Comparison of ENCODE assay signal across 9 cellular contexts in genomic region chr2:197108758-197109157, GRCh38.
DNase-seq lines count a peak whose midpoint lies in the region; ATAC-seq lines count a peak whose summit lies in the region.
"Had no signal": no experiment of that assay in that cellular context is flagged by ENCODE, and none has a peak within 500 bp of the region (broad histone marks: within the 10 kb centered on the region; RNA-seq: fewer than 3 reads in every experiment).

No MANE protein-coding gene starts in this region.

- H3K27ac ChIP-seq in angular gyrus (ENCODE audit: low read depth, low read length): peak overlapping the region; percentile 31

- H3K4me3 ChIP-seq in skeletal muscle cell (ENCODE audit: low read depth, low read length): no peak overlapping the region

- no peak for ATAC-seq in HG03108 (IDR thresholded peaks at IDR 0.05; ENCODE audit: unreplicated experiment)

- peak; percentile 35 for DNase-seq in GM03348 (ENCODE audit: low spot score)
- DNase-seq in hepatic stellate cell (ENCODE audit: low spot score): peak; percentile 74
- DNase-seq in skeletal muscle cell (ENCODE audit: low read depth): peak; percentile 88
- DNase-seq in SW480 (ENCODE audit: low spot score): no peak
- DNase-seq in NCI-H2029 treated with DMSO at 0.1 percent for 48 hours (lab: John Stamatoyannopoulos, UW): no peak
- DNase-seq in activated CD4-positive, CD25-positive, alpha-beta regulatory T cell (lab: John Stamatoyannopoulos, UW): no peak
- DNase-seq: RPMI8226 had no signal

Comparison
In these comparisons a context has a peak if more than half of its experiments do, and no peak if none do; other contexts are left out.
1. DNase-seq: peak in GM03348 (single experiment), hepatic stellate cell (single experiment) and skeletal muscle cell (single experiment); none in SW480 (single experiment), NCI-H2029 treated with DMSO at 0.1 percent for 48 hours (single experiment) and activated CD4-positive, CD25-positive, alpha-beta regulatory T cell (0 of 4).